ENCODE assay signal across 8 cellular contexts in genomic region chr14:99603471-99603933, GRCh38. TPM values are rescaled to one million over a fixed set of nuclear protein-coding genes. Genes with fewer than 3 reads are reported as not detected.
A peak's percentile ranks its signal among the peaks of the same experiment; 100 is the strongest.
DNase-seq lines count a peak whose midpoint lies in the region; ATAC-seq and TF ChIP-seq lines count a peak whose summit lies in the region.

No MANE protein-coding gene starts in this region.

- H3K9me2 ChIP-seq in PC-3 (replicated peaks; ENCODE audit: low read length): no peaks in the 10 kb centered on the region

- H3K27ac ChIP-seq in PC-3 (ENCODE audit: low read length): no peak overlapping the region

- H3K36me3 Mint-ChIP-seq in activated naive CD4-positive, alpha-beta T cell treated with anti-CD3 and anti-CD28 coated beads, Interleukin-2, amount 50 U/mL, for 24 hours: no peaks in the 10 kb centered on the region

- POLR2A ChIA-PET in PC-3 (lab: Charles Lee; ENCODE audit: unreplicated experiment): no interaction called here

- DNase-seq in AG09309 (ENCODE audit: low read depth) (no peak), H4 (ENCODE audit: low spot score) (peak; percentile 20), PC-3 (peak; percentile 25)
- peak; percentile 36 to 37 for DNase-seq in stimulated activated CD4-positive, alpha-beta T cell treated with anti-CD3 and anti-CD28 coated beads, Interleukin-4, amount 100 ng/mL, for 4 hours

- peaks cover 19% of the 10 kb centered on the region for H3K4me1 ChIP-seq in PC-3 (ENCODE audit: insufficient read depth, low read length)
- H3K4me1 ChIP-seq in iPS-15b (ENCODE audit: control insufficient read depth, insufficient read depth, low read length): peaks cover 9% of the 10 kb centered on the region

- no peak; the same call in 1 of the 2 replicates for ATAC-seq in PC-3
- ATAC-seq in GM21360 (IDR thresholded peaks at IDR 0.05; ENCODE audit: unreplicated experiment): no peak
- ATAC-seq in GM21717 (IDR thresholded peaks at IDR 0.05; ENCODE audit: unreplicated experiment): no peak

- H3K27me3 Mint-ChIP-seq in activated naive CD4-positive, alpha-beta T cell treated with anti-CD3 and anti-CD28 coated beads, Interleukin-2, amount 50 U/mL, for 24 hours: no peaks in the 10 kb centered on the region

- peaks cover 42% of the 10 kb centered on the region for H4K20me1 ChIP-seq in PC-3 (ENCODE audit: low read length)

- H3K27me3 ChIP-seq in PC-3 (ENCODE audit: low read length) (no peaks in the 10 kb centered on the region), iPS-15b (ENCODE audit: control insufficient read depth, insufficient read depth, low read length) (peaks cover 35% of the 10 kb centered on the region)

- H2AFZ ChIP-seq in PC-3 (ENCODE audit: low read length): peak overlapping the region; percentile 40; the same call in 1 of the 2 replicates

- H3K9me3 ChIP-seq in PC-3 (ENCODE audit: low read length): no peaks in the 10 kb centered on the region
- H3K9me3 ChIP-seq in iPS-15b (ENCODE audit: control insufficient read depth, insufficient read depth, low read length): no peaks in the 10 kb centered on the region

- H3K27ac Mint-ChIP-seq in activated naive CD4-positive, alpha-beta T cell treated with anti-CD3 and anti-CD28 coated beads, Interleukin-2, amount 50 U/mL, for 24 hours: no peak overlapping the region

- no peaks in the 10 kb centered on the region for H3F3A ChIP-seq in PC-3 (ENCODE audit: low read length, unreplicated experiment)

- BruUV-seq in PC-3 (replicated peaks; lab: Mats Ljungman, UMichigan): no TSS peak

- H3K9ac ChIP-seq in PC-3 (ENCODE audit: low read length) (peak overlapping the region; percentile 43), iPS-15b (ENCODE audit: low read depth, low read length) (peak overlapping the region; percentile 26)

- peaks cover 53% of the 10 kb centered on the region for H3K79me2 ChIP-seq in PC-3 (ENCODE audit: low read length)

- H3K9me3 Mint-ChIP-seq in activated naive CD4-positive, alpha-beta T cell treated with anti-CD3 and anti-CD28 coated beads, Interleukin-2, amount 50 U/mL, for 24 hours: no peaks in the 10 kb centered on the region

- CTCF ChIA-PET in PC-3 (lab: Charles Lee): interaction anchor here (0.5 to 1.3 kb wide), 4 partner anchors 23 to 702 kb away, joined by 3 to 4 read pairs (median 3); partner anchors contain the start of genes CCNK and SETD3

- H3K36me3 ChIP-seq in PC-3 (ENCODE audit: low read depth, low read length) (no peaks in the 10 kb centered on the region), iPS-15b (ENCODE audit: control insufficient read depth, insufficient read depth, low read length) (no peaks in the 10 kb centered on the region)

- peaks cover 26% of the 10 kb centered on the region for H3K4me1 Mint-ChIP-seq in activated naive CD4-positive, alpha-beta T cell treated with anti-CD3 and anti-CD28 coated beads, Interleukin-2, amount 50 U/mL, for 24 hours

- TF ChIP-seq CTCF in AG09309 (IDR thresholded peaks at IDR 0.05; ENCODE audit: control insufficient read depth, insufficient read depth, low read depth, low read length, missing control alignments) (no peak), PC-3 (conservative IDR thresholded peaks at IDR 0.05; ENCODE audit: low read depth, low read length) (no peak)

- peak overlapping the region; percentile 89 for H3K4me2 ChIP-seq in PC-3 (ENCODE audit: low read length)

- intact Hi-C loops in PC-3 (cut with micrococcal nuclease): no loop called here

- peak overlapping the region; percentile 30 for H3K4me3 Mint-ChIP-seq in activated naive CD4-positive, alpha-beta T cell treated with anti-CD3 and anti-CD28 coated beads, Interleukin-2, amount 50 U/mL, for 24 hours

- H3K4me3 ChIP-seq in AG09309 (ENCODE audit: control insufficient read depth, low read depth, low read length) (peak overlapping the region; percentile 41), PC-3 (ENCODE audit: low read length) (peak overlapping the region; percentile 75), iPS-15b (ENCODE audit: low read depth, low read length) (peak overlapping the region; percentile 44)

RNA-seq across cellular contexts. Expression of gene CCDC85C, which starts 0.5 kb away (rescaled TPM):
- total RNA-seq in H4 (2014; rRNA removed; shearing (Covaris generic)): 5.7 and 5.8 TPM in 2 replicates
- 36.4 and 44.6 TPM in 2 replicates for total RNA-seq in PC-3 (2014; rRNA removed)

RNA-seq across cellular contexts. Expression of gene HHIPL1, which starts 41.4 kb away (rescaled TPM):
- 0.02 and 0.14 TPM in 2 replicates for total RNA-seq in H4 (2014; rRNA removed; shearing (Covaris generic))
- total RNA-seq in PC-3 (2014; rRNA removed): 0.84 and 0.92 TPM in 2 replicates
